ENCODE assay signal across 17 cellular contexts in the genomic region with DNA sequence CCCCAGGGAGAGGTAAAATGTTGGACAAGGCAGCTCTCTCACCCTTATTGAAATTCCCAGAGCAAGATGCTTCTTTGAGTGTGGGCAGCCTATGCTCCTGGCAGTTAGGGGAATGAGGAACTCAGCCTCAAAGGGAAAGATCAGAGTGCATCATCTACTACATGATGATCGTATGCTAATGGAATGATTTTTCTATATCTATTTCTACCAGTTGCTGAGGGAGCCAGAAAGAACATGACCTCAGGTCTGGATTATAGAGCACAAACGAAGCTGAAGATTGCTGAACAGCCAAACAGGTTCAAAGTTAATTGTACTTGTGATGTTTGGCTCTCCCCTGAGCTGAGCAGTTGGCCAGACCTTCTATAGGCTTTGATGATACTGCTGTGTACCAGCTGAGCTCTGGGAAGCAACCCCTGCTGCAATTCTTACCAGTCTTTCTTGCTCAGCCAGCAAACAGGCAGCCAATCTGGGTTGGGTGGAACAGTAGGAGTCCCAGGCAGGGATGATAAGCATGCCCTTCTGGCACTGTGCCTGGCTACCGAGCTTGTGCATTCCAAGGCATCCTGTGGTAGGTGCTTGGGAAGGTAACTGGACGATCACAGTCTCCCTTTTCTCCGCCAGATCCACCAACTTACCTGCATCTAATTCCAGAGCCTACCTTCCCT. TPM values are rescaled to one million over a fixed set of nuclear protein-coding genes. Genes with fewer than 3 reads are reported as not detected.
"Had no signal": no experiment of that assay in that cellular context is flagged by ENCODE, and none has a peak within 500 bp of the region (broad histone marks: within the 10 kb centered on the region; RNA-seq: fewer than 3 reads in every experiment).

No MANE protein-coding gene starts in this region.

- H3K4me1 ChIP-seq: body of pancreas, neural progenitor cell, uterus had no signal

- ATAC-seq: activated CD8-positive, alpha-beta memory T cell treated with anti-CD3 and anti-CD28 coated beads, Interleukin-2, amount 10 ng/mL, durations not matched to agents 7 days and 5 days; body of pancreas; left colon; sciatic nerve; T-cell had no signal

- H3K4me3 ChIP-seq: body of pancreas, neural progenitor cell, uterus had no signal

- H3K36me3 ChIP-seq: neural progenitor cell, uterus had no signal

- H3K27ac ChIP-seq: body of pancreas, neural progenitor cell, uterus had no signal

- H3K9me3 ChIP-seq: body of pancreas, uterus had no signal

- H3K27me3 ChIP-seq: body of pancreas, neural progenitor cell, uterus had no signal

- DNase-seq: activated CD4-positive, alpha-beta T cell treated with anti-CD3 and anti-CD28 coated beads for 1 hour; activated CD4-positive, alpha-beta T cell treated with anti-CD3 and anti-CD28 coated beads, Interleukin-2, amount 50 U/mL, for 48 hours; activated CD8-positive, alpha-beta memory T cell treated with anti-CD3 and anti-CD28 coated beads, Interleukin-2, amount 10 ng/mL, durations not matched to agents 7 days and 5 days; activated effector memory CD4-positive, alpha-beta T cell treated with anti-CD3 and anti-CD28 coated beads, Interleukin-2, amount 50 U/mL, for 16 hours; activated T-cell treated with anti-CD3 and anti-CD28 coated beads, Interleukin-2, amount 50 U/mL, for 24 hours; amniotic stem cell; effector CD8-positive, alpha-beta T cell; foreskin melanocyte; immature natural killer cell; left colon; naive B cell; T-cell; T-helper 9 cell; uterus had no signal

RNA-seq across cellular contexts. Expression of a gene that starts 10.3 kb away (rescaled TPM):
- total RNA-seq: activated CD8-positive, alpha-beta memory T cell treated with anti-CD3 and anti-CD28 coated beads, Interleukin-2, amount 10 ng/mL, durations not matched to agents 7 days and 5 days had no signal
- polyA plus RNA-seq: immature natural killer cell had no signal
